ENCODE assay signal across 16 cellular contexts in genomic region chr1:183583466-183583865, GRCh38. TPM values are rescaled to one million over a fixed set of nuclear protein-coding genes. Genes with fewer than 3 reads are reported as not detected.
DNase-seq lines count a peak whose midpoint lies in the region; ATAC-seq and TF ChIP-seq lines count a peak whose summit lies in the region.
"Had no signal": no experiment of that assay in that cellular context is flagged by ENCODE, and none has a peak within 500 bp of the region (broad histone marks: within the 10 kb centered on the region; RNA-seq: fewer than 3 reads in every experiment).

No MANE protein-coding gene starts in this region.

- TF ChIP-seq CTCF in lung (IDR thresholded peaks at IDR 0.05; ENCODE audit: control extremely low read depth, extremely low read depth) (no peak), WERI-Rb-1 (IDR thresholded peaks at IDR 0.05; ENCODE audit: low read depth, low read length) (no peak), Peyer's patch (IDR thresholded peaks at IDR 0.05) (no peak)

- peaks cover 61 to 98% (median 89%) of the 10 kb centered on the region in 10 experiments for H3K4me1 ChIP-seq in BLaER1 treated with 17β-estradiol and CSF1 and Interleukin-3, amounts not matched to agents 10 nM and 100 nM
- H3K4me1 ChIP-seq in lung (ENCODE audit: control insufficient read depth in 2 of 2, insufficient read depth in 2 of 2, low read length in 2 of 2) = peaks cover 0 to 8% of the 10 kb centered on the region in 2 donors
- H3K4me1 ChIP-seq in Peyer's patch = peaks cover 0 to 7% (median 0%) of the 10 kb centered on the region in 4 donors
- H3K4me1 ChIP-seq: vagina had no signal

- TF ChIP-seq POLR2A in Peyer's patch (IDR thresholded peaks at IDR 0.05) = no peak

- WGBS in lung, 2 donors = 29 to 54% methylated on average over 6 of the region's 6 CpGs

- DNase-seq in MV-4-11 (lab: John Stamatoyannopoulos, UW) (peak; percentile 93), amniotic epithelial cell (ENCODE audit: low read depth) (peak; percentile 82), lung (ENCODE audit: low spot score) (no peak), WERI-Rb-1 (no peak), NCI-H187 treated with DMSO at 0.1 percent for 48 hours (lab: John Stamatoyannopoulos, UW) (no peak), Peyer's patch (no peak), left colon (no peak)
- DNase-seq: activated effector memory CD4-positive, alpha-beta T cell treated with anti-CD3 and anti-CD28 coated beads, Interleukin-2, amount 50 U/mL, for 16 hours; MG63; NCI-H2081; NCI-H524 treated with DMSO at 0.1 percent for 48 hours had no signal

- ATAC-seq in lung (ENCODE audit: insufficient read depth, low FRiP score) (peak; percentile 73), left colon (no peak)

- H3K9ac ChIP-seq in BLaER1 treated with 17β-estradiol and CSF1 and Interleukin-3, amounts not matched to agents 10 nM and 100 nM = peak overlapping the region; percentile 69 to 82 (median 76); a peak in 20 of 22 replicates

- intact Hi-C loops in left colon (cut with DNase I, micrococcal nuclease) = no loop called here

- H3K4me2 ChIP-seq in BLaER1 treated with 17β-estradiol and CSF1 and Interleukin-3, amounts not matched to agents 10 nM and 100 nM = peak overlapping the region; percentile 66 to 100 (median 90)

- peaks cover 0 to 11% (median 0%) of the 10 kb centered on the region in 11 experiments; a peak in 3 of 22 replicates for H4K20me1 ChIP-seq in BLaER1 treated with 17β-estradiol and CSF1 and Interleukin-3, amounts not matched to agents 10 nM and 100 nM

- peaks cover 0 to 7% (median 0%) of the 10 kb centered on the region in 11 experiments; a peak in 1 of 22 replicates for H3K9me3 ChIP-seq in BLaER1 treated with 17β-estradiol and CSF1 and Interleukin-3, amounts not matched to agents 10 nM and 100 nM (replicated peaks in 1 of 11)
- H3K9me3 ChIP-seq in lung (ENCODE audit: control insufficient read depth in 2 of 2, insufficient read depth in 1 of 2, low read length in 1 of 2) (no peaks in the 10 kb centered on the region), WERI-Rb-1 (ENCODE audit: severe bottlenecking) (no peaks in the 10 kb centered on the region), Peyer's patch (no peaks in the 10 kb centered on the region)
- H3K9me3 ChIP-seq: MG63, vagina had no signal

- peak overlapping the region in 7 of 10 experiments; percentile 6 to 45 (median 17); a peak in 8 of 20 replicates for H3K4me3 ChIP-seq in BLaER1 treated with 17β-estradiol and CSF1 and Interleukin-3, amounts not matched to agents 10 nM and 100 nM
- no peak overlapping the region for H3K4me3 ChIP-seq in lung
- H3K4me3 ChIP-seq in WERI-Rb-1 (ENCODE audit: low read depth, low read length) = no peak overlapping the region
- H3K4me3 ChIP-seq in Peyer's patch = no peak overlapping the region
- H3K4me3 ChIP-seq: MG63, vagina had no signal

- peak overlapping the region; percentile 80 to 96 (median 91); a peak in 21 of 22 replicates for H3K27ac ChIP-seq in BLaER1 treated with 17β-estradiol and CSF1 and Interleukin-3, amounts not matched to agents 10 nM and 100 nM
- H3K27ac ChIP-seq in lung (ENCODE audit: low read depth in 1 of 2, low read length in 1 of 2) = peak overlapping the region in 1 of 2 donors; percentile 49
- no peak overlapping the region for H3K27ac ChIP-seq in WERI-Rb-1
- H3K27ac ChIP-seq in Peyer's patch = no peak overlapping the region
- H3K27ac ChIP-seq: vagina had no signal

- H3K36me3 ChIP-seq in BLaER1 treated with 17β-estradiol and CSF1 and Interleukin-3, amounts not matched to agents 10 nM and 100 nM = peaks cover 0 to 73% (median 23%) of the 10 kb centered on the region in 11 experiments; a peak in 15 of 22 replicates
- H3K36me3 ChIP-seq in lung (ENCODE audit: control insufficient read depth in 2 of 2, insufficient read depth in 2 of 2, low read length in 2 of 2) (no peaks in the 10 kb centered on the region), WERI-Rb-1 (no peaks in the 10 kb centered on the region), Peyer's patch (no peaks in the 10 kb centered on the region)
- H3K36me3 ChIP-seq: MG63, vagina had no signal

- H3K27me3 ChIP-seq in BLaER1 treated with 17β-estradiol and CSF1 and Interleukin-3, amounts not matched to agents 10 nM and 100 nM = no peaks in the 10 kb centered on the region
- H3K27me3 ChIP-seq in lung (ENCODE audit: control insufficient read depth, insufficient read depth) (no peaks in the 10 kb centered on the region), WERI-Rb-1 (ENCODE audit: insufficient read depth, low read depth, severe bottlenecking) (no peaks in the 10 kb centered on the region), Peyer's patch (no peaks in the 10 kb centered on the region)
- H3K27me3 ChIP-seq: MG63, vagina had no signal

RNA-seq across cellular contexts. Expression of gene NCF2, which starts 6.8 kb away (rescaled TPM):
- total RNA-seq in lung (10 to 100 TPM; 38.7 to 99.0 TPM), Peyer's patch (10 to 100 TPM in 1 of 4 donors, 1 to 10 TPM in 3; 1.6 to 13.2 (median 5.6) TPM), left colon (1 to 10 TPM; 3.1 to 7.0 TPM)
- polyA plus RNA-seq in lung = 100 to 1,000 TPM in 1 of 2 donors, 10 to 100 TPM in 1; 49.6 to 193 TPM
- total RNA-seq: mesothelial cell of epicardium, neural crest cell, RPMI7951 had no signal

RNA-seq across cellular contexts. Expression of gene ARPC5, which starts 52.1 kb away (rescaled TPM):
- 100 to 1,000 TPM; 166 to 211 TPM for total RNA-seq in lung
- 100 to 1,000 TPM; 165 to 266 TPM for polyA plus RNA-seq in lung
- total RNA-seq in Peyer's patch = 10 to 100 TPM; 57.9 to 86.7 (median 67.9) TPM
- 100 to 1,000 TPM; 153 to 169 TPM for total RNA-seq in left colon

Comparison
In these comparisons a context has a peak if more than half of its experiments do, and no peak if none do; other contexts are left out.
1. H3K27ac ChIP-seq: peak in BLaER1 treated with 17β-estradiol and CSF1 and Interleukin-3, amounts not matched to agents 10 nM and 100 nM (11 of 11); none in WERI-Rb-1 (single experiment) and Peyer's patch (0 of 4).
2. H3K4me3 ChIP-seq: peak in BLaER1 treated with 17β-estradiol and CSF1 and Interleukin-3, amounts not matched to agents 10 nM and 100 nM (7 of 10); none in lung (single experiment), WERI-Rb-1 (single experiment) and Peyer's patch (0 of 4).
3. DNase-seq: peak in MV-4-11 (single experiment) and amniotic epithelial cell (single experiment); none in lung (single experiment), WERI-Rb-1 (single experiment), NCI-H187 treated with DMSO at 0.1 percent for 48 hours (single experiment), Peyer's patch (0 of 3) and left colon (0 of 2).